Comparison of ENCODE assay signal across 14 cellular contexts in genomic region chr13:77981191-77981925, GRCh38.
DNase-seq lines count a peak whose midpoint lies in the region; ATAC-seq, FAIRE-seq and TF ChIP-seq lines count a peak whose summit lies in the region.
"Had no signal": no experiment of that assay in that cellular context is flagged by ENCODE, and none has a peak within 500 bp of the region (broad histone marks: within the 10 kb centered on the region; RNA-seq: fewer than 3 reads in every experiment).

No MANE protein-coding gene starts in this region.

- peaks cover 18% of the 10 kb centered on the region for H3K4me1 Mint-ChIP-seq in astrocyte (ENCODE audit: low read depth, unreplicated experiment)
- H3K4me1 Mint-ChIP-seq: activated naive CD8-positive, alpha-beta T cell treated with anti-CD3 and anti-CD28 coated beads for 36 hours had no signal

- no peaks in the 10 kb centered on the region for H3K79me2 ChIP-seq in astrocyte (ENCODE audit: insufficient read depth, low read length)

- ATAC-seq in GM21367 (IDR thresholded peaks at IDR 0.05; ENCODE audit: unreplicated experiment) (no peak), HG03378 (IDR thresholded peaks at IDR 0.05; ENCODE audit: unreplicated experiment) (no peak)
- ATAC-seq: HepG2 had no signal

- DNase-seq in ELR (ENCODE audit: low read depth) (peak; percentile 53), astrocyte (ENCODE audit: low read depth) (peak; percentile 5), fibroblast of the conjunctiva (ENCODE audit: low read depth) (peak; percentile 3), sigmoid colon (no peak), NCI-H2107 (lab: John Stamatoyannopoulos, UW) (no peak), substantia nigra (lab: John Stamatoyannopoulos, UW) (no peak)
- DNase-seq: activated naive CD8-positive, alpha-beta T cell treated with anti-CD3 and anti-CD28 coated beads for 36 hours; NCI-H1092; NCI-H2227 treated with DMSO at 0.1 percent for 48 hours; SW 1271 had no signal

- H3K9me3 ChIP-seq in astrocyte (ENCODE audit: insufficient read depth, low read depth, low read length) (no peaks in the 10 kb centered on the region), sigmoid colon (peaks cover 0 to 2% (median 0%) of the 10 kb centered on the region in 4 donors)

- peak overlapping the region; percentile 62 for H2AFZ ChIP-seq in astrocyte (ENCODE audit: low read depth, low read length)

- peaks cover 3% of the 10 kb centered on the region for H3K9me3 Mint-ChIP-seq in astrocyte (ENCODE audit: unreplicated experiment)
- H3K9me3 Mint-ChIP-seq: activated naive CD8-positive, alpha-beta T cell treated with anti-CD3 and anti-CD28 coated beads for 36 hours had no signal

- H3K36me3 ChIP-seq in astrocyte (ENCODE audit: insufficient read depth, low read length) (no peaks in the 10 kb centered on the region), sigmoid colon (no peaks in the 10 kb centered on the region)

- no peaks in the 10 kb centered on the region for H4K20me1 ChIP-seq in astrocyte (ENCODE audit: insufficient read depth, low read length)

- H3K4me3 ChIP-seq in astrocyte (ENCODE audit: insufficient read depth, low read depth, low read length): no peak overlapping the region
- no peak overlapping the region for H3K4me3 ChIP-seq in sigmoid colon

- no peak for TF ChIP-seq EP300 in sigmoid colon (IDR thresholded peaks at IDR 0.05)

- no peak for TF ChIP-seq POLR2A in sigmoid colon (IDR thresholded peaks at IDR 0.05)

- H3K9ac ChIP-seq in astrocyte (ENCODE audit: low read length): no peak overlapping the region

- no peak for FAIRE-seq in astrocyte (lab: Jason Lieb, UNC)
- FAIRE-seq: HepG2 had no signal

- 47 to 64% methylated on average over 1 of the region's 1 CpG for WGBS in sigmoid colon, 2 donors

- H3K4me1 ChIP-seq in astrocyte (ENCODE audit: insufficient read depth, low read length): peaks cover 6% of the 10 kb centered on the region
- peaks cover 0 to 7% (median 0%) of the 10 kb centered on the region in 4 donors for H3K4me1 ChIP-seq in sigmoid colon

- H3K27me3 Mint-ChIP-seq in astrocyte (ENCODE audit: low read depth, unreplicated experiment): peaks cover 2% of the 10 kb centered on the region
- H3K27me3 Mint-ChIP-seq: activated naive CD8-positive, alpha-beta T cell treated with anti-CD3 and anti-CD28 coated beads for 36 hours; dendritic cell treated with granulocyte-macrophage colony-stimulating factor and Interleukin-4, amounts not matched to agents 40 ng/mL and 50 ng/mL, for 4 days had no signal

- no peak overlapping the region for H3K4me2 ChIP-seq in astrocyte (ENCODE audit: low read length)

- H3K27ac ChIP-seq in astrocyte (ENCODE audit: low read depth, low read length) (peak overlapping the region; percentile 15), sigmoid colon (peak overlapping the region in 3 of 4 donors; percentile 31 to 47 (median 46)), substantia nigra (ENCODE audit: low read depth, low read length, poor library complexity, severe bottlenecking) (no peak overlapping the region)

- no peaks in the 10 kb centered on the region for H3K36me3 Mint-ChIP-seq in astrocyte (ENCODE audit: low read depth, unreplicated experiment)
- H3K36me3 Mint-ChIP-seq: activated naive CD8-positive, alpha-beta T cell treated with anti-CD3 and anti-CD28 coated beads for 36 hours had no signal

- H3K27me3 ChIP-seq in astrocyte (ENCODE audit: insufficient read depth, low read length) (no peaks in the 10 kb centered on the region), sigmoid colon (no peaks in the 10 kb centered on the region)

- intact Hi-C loops in sigmoid colon (cut with DNase I): no loop called here

- peak overlapping the region; percentile 81 for H3K27ac Mint-ChIP-seq in astrocyte (ENCODE audit: unreplicated experiment)
- H3K27ac Mint-ChIP-seq: activated naive CD8-positive, alpha-beta T cell treated with anti-CD3 and anti-CD28 coated beads for 36 hours; dendritic cell treated with granulocyte-macrophage colony-stimulating factor and Interleukin-4, amounts not matched to agents 40 ng/mL and 50 ng/mL, for 4 days had no signal

- no peak for TF ChIP-seq CTCF in astrocyte (IDR thresholded peaks at IDR 0.05; ENCODE audit: insufficient read depth, low read depth, low read length)
- no peak for TF ChIP-seq CTCF in sigmoid colon (IDR thresholded peaks at IDR 0.05)

- no peak overlapping the region for H3K4me3 Mint-ChIP-seq in astrocyte (ENCODE audit: unreplicated experiment)
- H3K4me3 Mint-ChIP-seq: activated naive CD8-positive, alpha-beta T cell treated with anti-CD3 and anti-CD28 coated beads for 36 hours; dendritic cell treated with granulocyte-macrophage colony-stimulating factor and Interleukin-4, amounts not matched to agents 40 ng/mL and 50 ng/mL, for 4 days had no signal

Comparison
In these comparisons a context has a peak if more than half of its experiments do, and no peak if none do; other contexts are left out.
1. DNase-seq: peak in ELR (single experiment), astrocyte (single experiment) and fibroblast of the conjunctiva (single experiment); none in sigmoid colon (single experiment), NCI-H2107 (single experiment) and substantia nigra (0 of 49).